ENCODE assay signal across 13 cellular contexts in the genomic region with DNA sequence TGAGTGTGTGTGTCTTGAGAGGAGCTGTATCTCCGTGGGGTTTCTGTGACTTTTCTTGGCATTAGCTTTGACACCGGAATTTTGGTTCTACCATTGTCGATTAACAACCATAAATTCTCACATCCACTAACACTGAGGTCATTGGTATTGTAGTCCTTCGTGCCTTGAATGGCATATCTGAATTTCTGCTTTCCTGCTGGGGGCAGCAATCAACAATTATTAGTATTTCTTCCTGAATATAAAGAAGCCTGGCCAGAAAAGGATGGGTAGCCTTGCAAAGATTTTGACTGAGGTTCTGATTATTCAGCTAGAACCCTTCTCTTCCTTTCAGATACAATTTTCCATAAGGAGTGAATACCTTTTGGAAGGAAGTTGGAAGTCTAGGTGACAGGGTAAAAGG. TPM values are rescaled to one million over a fixed set of nuclear protein-coding genes. Genes with fewer than 3 reads are reported as not detected.
DNase-seq lines count a peak whose midpoint lies in the region; ATAC-seq, FAIRE-seq and TF ChIP-seq lines count a peak whose summit lies in the region.
"Had no signal": no experiment of that assay in that cellular context is flagged by ENCODE, and none has a peak within 500 bp of the region (broad histone marks: within the 10 kb centered on the region; RNA-seq: fewer than 3 reads in every experiment).

No MANE protein-coding gene starts in this region.

- no peaks in the 10 kb centered on the region for H3K9me3 ChIP-seq in MG63

- no peak overlapping the region for H3K27ac ChIP-seq in VCaP
- H3K27ac ChIP-seq: parathyroid adenoma had no signal

- peak; percentile 37 for DNase-seq in DMS53 (lab: John Stamatoyannopoulos, UW)
- DNase-seq in HT-29 (ENCODE audit: low spot score) = peak; percentile 25
- DNase-seq in medulla oblongata (ENCODE audit: extremely low spot score) = peak; percentile 4
- no peak for DNase-seq in MG63
- DNase-seq in RCC 7860 (ENCODE audit: low spot score) = no peak
- DNase-seq: H9; stimulated activated CD4-positive, alpha-beta T cell treated with anti-CD3 and anti-CD28 coated beads, Interleukin-4, amount 100 ng/mL, for 4 hours had no signal

- no peaks in the 10 kb centered on the region for H3K27me3 ChIP-seq in MG63

- H3K36me3 ChIP-seq in MG63 = no peaks in the 10 kb centered on the region

- peak; percentile 51 for TF ChIP-seq CTCF in VCaP (conservative IDR thresholded peaks at IDR 0.05)

- ATAC-seq in HG03520 (IDR thresholded peaks at IDR 0.05; ENCODE audit: unreplicated experiment) (no peak), HG03565 (IDR thresholded peaks at IDR 0.05; ENCODE audit: unreplicated experiment) (no peak)
- ATAC-seq: WTC11 had no signal

- no peak overlapping the region for H3K4me3 ChIP-seq in MG63

- FAIRE-seq in RCC 7860 (lab: Jason Lieb, UNC) = no peak

RNA-seq across cellular contexts. Expression of a gene that starts 33.5 kb away (rescaled TPM):
- not detected in 2 replicates for total RNA-seq in HT-29 (2014; rRNA removed; shearing (Covaris generic))
- not detected in 2 replicates for total RNA-seq in MG63 (2014; rRNA removed; shearing (Covaris generic); ENCODE audit: low replicate concordance)
- total RNA-seq: H9, temporal lobe, WTC11 had no signal

Comparison
In these comparisons a context has a peak if more than half of its experiments do, and no peak if none do; other contexts are left out.
1. DNase-seq: peak in DMS53 (single experiment), HT-29 (single experiment) and medulla oblongata (single experiment); none in MG63 (single experiment) and RCC 7860 (single experiment).